ENCODE assay signal across 8 cellular contexts in the genomic region with DNA sequence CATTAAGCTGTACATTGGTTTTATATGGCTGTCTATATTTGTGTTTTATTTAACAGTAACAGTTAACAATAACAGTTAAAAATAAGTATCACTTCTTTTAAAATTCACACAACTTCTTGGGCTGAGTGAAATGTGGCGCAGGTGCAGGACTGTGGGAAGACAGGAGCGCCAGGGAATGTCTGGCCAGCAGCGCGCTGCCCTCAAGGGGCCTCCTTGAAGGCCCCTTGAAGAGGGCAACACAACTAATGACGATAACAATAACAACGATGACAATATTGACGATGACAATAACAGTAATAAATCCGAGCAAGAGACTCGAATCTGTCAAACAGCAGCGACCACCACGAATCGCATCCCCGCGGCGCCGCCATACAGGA. TPM values are rescaled to one million over a fixed set of nuclear protein-coding genes. Genes with fewer than 3 reads are reported as not detected.
DNase-seq lines count a peak whose midpoint lies in the region; ATAC-seq and TF ChIP-seq lines count a peak whose summit lies in the region.

No MANE protein-coding gene starts in this region.

- peak overlapping the region; percentile 19; the same call in 1 of the 2 replicates for H3K9ac ChIP-seq in HCT116 (ENCODE audit: low read length)
- H3K9ac ChIP-seq in skeletal muscle satellite cell (ENCODE audit: low read depth, low read length) = peak overlapping the region; percentile 68

- no peaks in the 10 kb centered on the region for H3K9me2 ChIP-seq in HCT116 (ENCODE audit: insufficient read depth)

- intact Hi-C loops in HCT116 (cut with micrococcal nuclease) (loop anchor here (5.0 kb wide), 1 partner anchor 232 kb away; the partner anchor contains the start of gene MSL2), right cardiac atrium (cut with DNase I) (loop anchor here in 1 of 4 donors (10.0 kb wide), 1 partner anchor 60 kb away; no protein-coding TSS in a partner anchor), posterior cingulate gyrus (cut with DNase I) (loop anchor here (5.0 kb wide), 1 partner anchor 787 kb away; the partner anchor contains the start of gene STAG1)
- intact Hi-C loops in activated T-helper 1 cell treated with anti-CD3 and anti-CD28 coated beads, Interleukin-12 subunit alpha, Interleukin-12 subunit beta, Interleukin-2, Interleukin-4 antibody, amounts not matched to agents 30 ng/mL and 10 ng/mL and 1 ng/mL, durations not matched to agents 14 hours and 24 hours and 36 hours (cut with micrococcal nuclease) = loop anchor here (2.0 kb wide), 1 partner anchor 1170 kb away; the partner anchor contains the start of gene EPHB1

- POLR2A ChIA-PET in HCT116 (lab: Charles Lee) = no interaction called here

- BruUV-seq in HCT116 (replicated peaks; lab: Mats Ljungman, UMichigan) = no TSS peak

- H3K9me3 ChIP-seq in HCT116 (ENCODE audit: control insufficient read depth in 1 of 2, insufficient read depth in 1 of 2, low read depth in 1 of 2, low read length in 2 of 2) = no peaks in the 10 kb centered on the region
- H3K9me3 ChIP-seq in right cardiac atrium (ENCODE audit: control insufficient read depth, low read length) = no peaks in the 10 kb centered on the region
- H3K9me3 ChIP-seq in skeletal muscle satellite cell (replicated peaks; ENCODE audit: low read length) = no peaks in the 10 kb centered on the region

- peaks cover 15% of the 10 kb centered on the region for H3K9me3 Mint-ChIP-seq in activated T-helper 1 cell treated with anti-CD3 and anti-CD28 coated beads, Interleukin-12 subunit alpha, Interleukin-12 subunit beta, Interleukin-2, Interleukin-4 antibody, amounts not matched to agents 30 ng/mL and 10 ng/mL and 1 ng/mL, durations not matched to agents 14 hours and 24 hours and 36 hours

- H3K27me3 Mint-ChIP-seq in activated T-helper 1 cell treated with anti-CD3 and anti-CD28 coated beads, Interleukin-12 subunit alpha, Interleukin-12 subunit beta, Interleukin-2, Interleukin-4 antibody, amounts not matched to agents 30 ng/mL and 10 ng/mL and 1 ng/mL, durations not matched to agents 14 hours and 24 hours and 36 hours (ENCODE audit: insufficient read depth) = peaks cover 31% of the 10 kb centered on the region

- no peak for TF ChIP-seq POLR2A in HCT116 (IDR thresholded peaks at IDR 0.05; ENCODE audit: borderline replicate concordance, extremely low read depth, insufficient read depth, insufficient read length)

- no peaks in the 10 kb centered on the region for H3K4me1 Mint-ChIP-seq in activated T-helper 1 cell treated with anti-CD3 and anti-CD28 coated beads, Interleukin-12 subunit alpha, Interleukin-12 subunit beta, Interleukin-2, Interleukin-4 antibody, amounts not matched to agents 30 ng/mL and 10 ng/mL and 1 ng/mL, durations not matched to agents 14 hours and 24 hours and 36 hours (ENCODE audit: low read depth)

- H3K36me3 ChIP-seq in HCT116 (ENCODE audit: control insufficient read depth in 1 of 2, insufficient read depth in 2 of 2, low read length in 2 of 2) = no peaks in the 10 kb centered on the region
- H3K36me3 ChIP-seq in skeletal muscle satellite cell (ENCODE audit: insufficient read depth, low read length) = no peaks in the 10 kb centered on the region

- TF ChIP-seq CTCF in HCT116 (IDR thresholded peaks at IDR 0.05 in 2 of 3, conservative IDR thresholded peaks at IDR 0.05 in 1 of 3; ENCODE audit: borderline replicate concordance in 1 of 3, insufficient read depth in 1 of 3, low read depth in 2 of 3, low read length in 2 of 3) = no peak

- DNase-seq in HCT116 (ENCODE audit: low read depth, low spot score) (no peak), right cardiac atrium (no peak), posterior cingulate gyrus (no peak), caudate nucleus (lab: John Stamatoyannopoulos, UW) (no peak)
- no peak for DNase-seq in activated T-helper 1 cell treated with anti-CD3 and anti-CD28 coated beads, Interleukin-12 subunit alpha, Interleukin-12 subunit beta, Interleukin-2, Interleukin-4 antibody, amounts not matched to agents 30 ng/mL and 10 ng/mL and 1 ng/mL, durations not matched to agents 14 hours and 24 hours and 36 hours (ENCODE audit: low spot score)

- H3K4me2 ChIP-seq in HCT116 (ENCODE audit: low read length) (peak overlapping the region; percentile 91), skeletal muscle satellite cell (ENCODE audit: low read length) (peak overlapping the region; percentile 91)

- no peak for TF ChIP-seq RAD21 in HCT116 (IDR thresholded peaks at IDR 0.05; ENCODE audit: low read depth)

- no peaks in the 10 kb centered on the region for H3K27me3 ChIP-seq in HCT116 (ENCODE audit: insufficient read depth, low read length)
- no peaks in the 10 kb centered on the region for H3K27me3 ChIP-seq in right cardiac atrium (ENCODE audit: control insufficient read depth, insufficient read depth)
- no peaks in the 10 kb centered on the region for H3K27me3 ChIP-seq in skeletal muscle satellite cell (ENCODE audit: control insufficient read depth, insufficient read depth, low read length)

- no peaks in the 10 kb centered on the region for H3K79me2 ChIP-seq in HCT116 (ENCODE audit: insufficient read depth, low read length)

- peaks cover 10 to 12% of the 10 kb centered on the region in 2 experiments; a peak in 3 of 4 replicates for H3K4me1 ChIP-seq in HCT116 (ENCODE audit: control insufficient read depth in 1 of 2, insufficient read depth in 2 of 2, low read length in 2 of 2)
- no peaks in the 10 kb centered on the region for H3K4me1 ChIP-seq in right cardiac atrium (ENCODE audit: control insufficient read depth, insufficient read depth, low read length)
- H3K4me1 ChIP-seq in skeletal muscle satellite cell (ENCODE audit: control insufficient read depth, insufficient read depth, low read length) = peaks cover 21% of the 10 kb centered on the region

- CTCF ChIA-PET in HCT116 (lab: Charles Lee) = no interaction called here

- RAD21 ChIA-PET in HCT116 (lab: Charles Lee; ENCODE audit: low non-redundant PET in 1 of 2, low total read pairs in 2 of 2, uncharacterized antibody in 2 of 2, unreplicated experiment in 2 of 2) = no interaction called here

- peak overlapping the region; percentile 79 for H2AFZ ChIP-seq in HCT116 (ENCODE audit: low read depth, low read length, poor library complexity, severe bottlenecking)

- 7% methylated on average over 16 of the region's 16 CpGs for WGBS in right cardiac atrium

- no peak overlapping the region for H3K27ac Mint-ChIP-seq in activated T-helper 1 cell treated with anti-CD3 and anti-CD28 coated beads, Interleukin-12 subunit alpha, Interleukin-12 subunit beta, Interleukin-2, Interleukin-4 antibody, amounts not matched to agents 30 ng/mL and 10 ng/mL and 1 ng/mL, durations not matched to agents 14 hours and 24 hours and 36 hours

- H3K4me3 ChIP-seq in HCT116 (replicated peaks in 1 of 2; ENCODE audit: low read depth in 1 of 2, low read length in 2 of 2) = peak overlapping the region; percentile 36 to 76
- H3K4me3 ChIP-seq in right cardiac atrium (ENCODE audit: low read length) = peak overlapping the region; percentile 75
- H3K4me3 ChIP-seq in skeletal muscle satellite cell (ENCODE audit: low read length) = peak overlapping the region; percentile 83

- peak; percentile 51 for ATAC-seq in HCT116
- peak; percentile 30 to 52 for ATAC-seq in right cardiac atrium
- ATAC-seq in HG03139 (IDR thresholded peaks at IDR 0.05; ENCODE audit: unreplicated experiment) = no peak
- no peak for ATAC-seq in GM21737 (IDR thresholded peaks at IDR 0.05; ENCODE audit: unreplicated experiment)

- no peaks in the 10 kb centered on the region for H3K36me3 Mint-ChIP-seq in activated T-helper 1 cell treated with anti-CD3 and anti-CD28 coated beads, Interleukin-12 subunit alpha, Interleukin-12 subunit beta, Interleukin-2, Interleukin-4 antibody, amounts not matched to agents 30 ng/mL and 10 ng/mL and 1 ng/mL, durations not matched to agents 14 hours and 24 hours and 36 hours (ENCODE audit: low read depth)

- H3K27ac ChIP-seq in HCT116 (ENCODE audit: low read depth, low read length) = no peak overlapping the region
- H3K27ac ChIP-seq in right cardiac atrium (ENCODE audit: low read length) = no peak overlapping the region
- H3K27ac ChIP-seq in caudate nucleus (ENCODE audit: low read depth, low read length) = no peak overlapping the region

- peak overlapping the region; percentile 75 for H3K4me3 Mint-ChIP-seq in activated T-helper 1 cell treated with anti-CD3 and anti-CD28 coated beads, Interleukin-12 subunit alpha, Interleukin-12 subunit beta, Interleukin-2, Interleukin-4 antibody, amounts not matched to agents 30 ng/mL and 10 ng/mL and 1 ng/mL, durations not matched to agents 14 hours and 24 hours and 36 hours

- no peaks in the 10 kb centered on the region for H4K20me1 ChIP-seq in HCT116 (ENCODE audit: insufficient read depth)

TF ChIP-seq in HCT116, 20 proteins besides CTCF, POLR2A, EP300 and RAD21:
- TF ChIP-seq JUND (IDR thresholded peaks at IDR 0.05) (peak; percentile 14; the same call in 1 of the 2 replicates), CBX3 (IDR thresholded peaks at IDR 0.05; ENCODE audit: low read depth) (no peak; the same call in 1 of the 2 replicates), POLR2AphosphoS5 (IDR thresholded peaks at IDR 0.05; ENCODE audit: low read depth, low read length) (no peak), MAX (IDR thresholded peaks at IDR 0.05) (peak; percentile 34), SIN3A (IDR thresholded peaks at IDR 0.05; ENCODE audit: low read depth) (0 out of 2 replicates have a peak, but pooled peaks have one; percentile 27)

RNA-seq across cellular contexts. Expression of gene PPP2R3A, which starts 0.4 kb away (rescaled TPM):
- 6.1 TPM for total RNA-seq in HCT116 (2021; ENCODE audit: unreplicated experiment)
- 2.6 and 2.7 TPM in 2 replicates for polyA plus RNA-seq in HCT116 (2012)
- total RNA-seq in activated T-helper 1 cell treated with anti-CD3 and anti-CD28 coated beads, Interleukin-12 subunit alpha, Interleukin-12 subunit beta, Interleukin-2, Interleukin-4 antibody, amounts not matched to agents 30 ng/mL and 10 ng/mL and 1 ng/mL, durations not matched to agents 14 hours and 24 hours and 36 hours = 0.15 TPM in 1 of 2 replicates, not detected in the other
- 10 to 100 TPM; 40.9 to 89.6 (median 68.3) TPM for total RNA-seq in right cardiac atrium
- polyA plus RNA-seq in right cardiac atrium = 26.4 TPM
- total RNA-seq in skeletal muscle satellite cell (2012; rRNA removed) = 13.5 and 14.7 TPM in 2 replicates

Comparison
In these comparisons a context has a peak if more than half of its experiments do, and no peak if none do; other contexts are left out.
1. ATAC-seq: peak in HCT116 (single experiment) and right cardiac atrium (2 of 2); none in HG03139 (single experiment) and GM21737 (single experiment).
2. Peak in every context shown above with its lines, with median percentiles within 50 percentile points of each other: H3K4me3 ChIP-seq.